Comparison of ENCODE assay signal across 9 cellular contexts in genomic region chrX:129769467-129770154, GRCh38. TPM values are rescaled to one million over a fixed set of nuclear protein-coding genes. Genes with fewer than 3 reads are reported as not detected.
DNase-seq lines count a peak whose midpoint lies in the region; ATAC-seq and TF ChIP-seq lines count a peak whose summit lies in the region.
"Had no signal": no experiment of that assay in that cellular context is flagged by ENCODE, and none has a peak within 500 bp of the region (broad histone marks: within the 10 kb centered on the region; RNA-seq: fewer than 3 reads in every experiment).

No MANE protein-coding gene starts in this region.

- no peak overlapping the region for H3K4me3 ChIP-seq in mesenchymal stem cell (ENCODE audit: insufficient read depth in 1 of 2, low read depth in 1 of 2, low read length in 2 of 2)

- H2BK120ac ChIP-seq in mesenchymal stem cell (ENCODE audit: low read depth, low read length): no peak overlapping the region

- no peak overlapping the region for H3K18ac ChIP-seq in mesenchymal stem cell (ENCODE audit: low read depth in 1 of 2, low read length in 2 of 2)

- H3K36me3 Mint-ChIP-seq in activated CD4-positive, alpha-beta T cell treated with anti-CD3 and anti-CD28 coated beads, Interleukin-2, amount 10 ng/mL, durations not matched to agents 24 days and 14 days (ENCODE audit: low read depth): no peaks in the 10 kb centered on the region
- no peaks in the 10 kb centered on the region for H3K36me3 Mint-ChIP-seq in osteocyte (ENCODE audit: unreplicated experiment)

- peak overlapping the region; percentile 45 for H3K4me3 Mint-ChIP-seq in activated CD4-positive, alpha-beta T cell treated with anti-CD3 and anti-CD28 coated beads, Interleukin-2, amount 10 ng/mL, durations not matched to agents 24 days and 14 days
- H3K4me3 Mint-ChIP-seq in osteocyte (ENCODE audit: unreplicated experiment): no peak overlapping the region

- intact Hi-C loops in activated CD4-positive, alpha-beta T cell treated with anti-CD3 and anti-CD28 coated beads, Interleukin-2, amount 10 ng/mL, durations not matched to agents 24 days and 14 days (cut with micrococcal nuclease): loop anchor here (1.0 to 10.0 kb wide), 3 partner anchors 9 to 405 kb away; partner anchors contain the start of gene RAB33A

- H2BK15ac ChIP-seq in mesenchymal stem cell (ENCODE audit: low read depth, poor library complexity, severe bottlenecking): no peak overlapping the region

- H3K27ac ChIP-seq in mesenchymal stem cell (ENCODE audit: low read length, poor library complexity, severe bottlenecking): no peak overlapping the region
- H3K27ac ChIP-seq: epithelial cell of prostate had no signal

- no peak overlapping the region for H3K14ac ChIP-seq in mesenchymal stem cell (ENCODE audit: low read length in 2 of 2)

- no peaks in the 10 kb centered on the region for H3K27me3 Mint-ChIP-seq in activated CD4-positive, alpha-beta T cell treated with anti-CD3 and anti-CD28 coated beads, Interleukin-2, amount 10 ng/mL, durations not matched to agents 24 days and 14 days
- H3K27me3 Mint-ChIP-seq in osteocyte (ENCODE audit: unreplicated experiment): no peaks in the 10 kb centered on the region

- H3K9me3 Mint-ChIP-seq in activated CD4-positive, alpha-beta T cell treated with anti-CD3 and anti-CD28 coated beads, Interleukin-2, amount 10 ng/mL, durations not matched to agents 24 days and 14 days: no peaks in the 10 kb centered on the region
- no peaks in the 10 kb centered on the region for H3K9me3 Mint-ChIP-seq in osteocyte (ENCODE audit: unreplicated experiment)

- no peaks in the 10 kb centered on the region for H3K36me3 ChIP-seq in mesenchymal stem cell (ENCODE audit: control insufficient read depth in 1 of 2, insufficient read depth in 2 of 2, low read depth in 1 of 2, low read length in 2 of 2)

- TF ChIP-seq CTCF in osteocyte (IDR thresholded peaks at IDR 0.05): no peak

- no peak overlapping the region for H2AFZ ChIP-seq in mesenchymal stem cell (ENCODE audit: low read depth, low read length)

- H3K4me2 ChIP-seq in mesenchymal stem cell (ENCODE audit: low read length, poor library complexity, severe bottlenecking): no peak overlapping the region

- no peak overlapping the region for H3K23ac ChIP-seq in mesenchymal stem cell (ENCODE audit: low read length in 2 of 2)

- H3K79me1 ChIP-seq in mesenchymal stem cell (replicated peaks; ENCODE audit: low read length, poor library complexity, severe bottlenecking): no peaks in the 10 kb centered on the region

- H4K8ac ChIP-seq in mesenchymal stem cell (ENCODE audit: low read length): no peak overlapping the region

- no peak overlapping the region for H3K9ac ChIP-seq in mesenchymal stem cell (ENCODE audit: low read length)

- H3K27ac Mint-ChIP-seq in activated CD4-positive, alpha-beta T cell treated with anti-CD3 and anti-CD28 coated beads, Interleukin-2, amount 10 ng/mL, durations not matched to agents 24 days and 14 days: peak overlapping the region; percentile 90
- no peak overlapping the region for H3K27ac Mint-ChIP-seq in osteocyte (ENCODE audit: unreplicated experiment)

- peaks cover 0 to 26% of the 10 kb centered on the region in 2 experiments for H3K27me3 ChIP-seq in mesenchymal stem cell (ENCODE audit: control insufficient read depth in 1 of 2, insufficient read depth in 1 of 2, low read length in 2 of 2)

- H4K91ac ChIP-seq in mesenchymal stem cell (ENCODE audit: low read length): no peak overlapping the region

- WGBS in mesenchymal stem cell: 91% methylated on average over 6 of the region's 9 CpGs

- H3K4ac ChIP-seq in mesenchymal stem cell (ENCODE audit: low read depth in 1 of 2, low read length in 2 of 2): no peak overlapping the region

- ATAC-seq in GM18873 (IDR thresholded peaks at IDR 0.05; ENCODE audit: low FRiP score, unreplicated experiment) (peak; percentile 21), HG03097 (IDR thresholded peaks at IDR 0.05; ENCODE audit: low FRiP score, unreplicated experiment) (peak; percentile 29)

- no peaks in the 10 kb centered on the region for H3K9me3 ChIP-seq in mesenchymal stem cell (ENCODE audit: control insufficient read depth, low read length)

- DNase-seq in activated CD4-positive, alpha-beta T cell treated with anti-CD3 and anti-CD28 coated beads, Interleukin-2, amount 10 ng/mL, durations not matched to agents 24 days and 14 days: peak; percentile 90
- DNase-seq in mesenchymal stem cell: no peak
- DNase-seq in NCI-H146 (lab: John Stamatoyannopoulos, UW): no peak
- DNase-seq in osteocyte (ENCODE audit: extremely low spot score, unreplicated experiment): no peak
- no peak for DNase-seq in middle frontal gyrus (ENCODE audit: extremely low spot score, low spot score)
- no peak for DNase-seq in NCI-H1694 treated with DMSO at 0.1 percent for 48 hours (lab: John Stamatoyannopoulos, UW)

- no peaks in the 10 kb centered on the region for H3K4me1 ChIP-seq in mesenchymal stem cell (ENCODE audit: control insufficient read depth, insufficient read depth, low read depth, low read length)

- H3K4me1 Mint-ChIP-seq in activated CD4-positive, alpha-beta T cell treated with anti-CD3 and anti-CD28 coated beads, Interleukin-2, amount 10 ng/mL, durations not matched to agents 24 days and 14 days: peaks cover 50% of the 10 kb centered on the region
- no peaks in the 10 kb centered on the region for H3K4me1 Mint-ChIP-seq in osteocyte (ENCODE audit: unreplicated experiment)

- no peak overlapping the region for H2AK5ac ChIP-seq in mesenchymal stem cell (ENCODE audit: low read length, severe bottlenecking)

- peak overlapping the region; percentile 19 for H2BK5ac ChIP-seq in mesenchymal stem cell (ENCODE audit: low read depth, low read length, poor library complexity, severe bottlenecking)

- H2BK12ac ChIP-seq in mesenchymal stem cell (ENCODE audit: low read length in 2 of 2): no peak overlapping the region

RNA-seq across cellular contexts. Expression of gene SASH3, which starts 10.1 kb away (rescaled TPM):
- 115 and 116 TPM in 2 replicates for total RNA-seq in activated CD4-positive, alpha-beta T cell treated with anti-CD3 and anti-CD28 coated beads, Interleukin-2, amount 10 ng/mL, durations not matched to agents 24 days and 14 days
- not detected for polyA plus RNA-seq in mesenchymal stem cell (2013, experiment 1 of 2)
- polyA plus RNA-seq in mesenchymal stem cell (2013, experiment 2 of 2): not detected
- total RNA-seq in osteocyte: not detected in 2 replicates

RNA-seq across cellular contexts. Expression of gene XPNPEP2, which starts 30.8 kb away (rescaled TPM):
- total RNA-seq in activated CD4-positive, alpha-beta T cell treated with anti-CD3 and anti-CD28 coated beads, Interleukin-2, amount 10 ng/mL, durations not matched to agents 24 days and 14 days: 0.24 and 0.28 TPM in 2 replicates
- polyA plus RNA-seq in mesenchymal stem cell (2013, experiment 1 of 2): 0.59 TPM
- polyA plus RNA-seq in mesenchymal stem cell (2013, experiment 2 of 2): 0.37 TPM
- total RNA-seq in osteocyte: 0.27 and 0.39 TPM in 2 replicates

Comparison
In these comparisons a context has a peak if more than half of its experiments do, and no peak if none do; other contexts are left out.
1. RNA of gene SASH3, which starts 10.1 kb away (total RNA-seq): 115 to 116 TPM in activated CD4-positive, alpha-beta T cell treated with anti-CD3 and anti-CD28 coated beads, Interleukin-2, amount 10 ng/mL, durations not matched to agents 24 days and 14 days; not detected in osteocyte; every median in the first group is over 100 times any median in the second.